In genomic region chr12:110533607-110534006, GRCh38 we compare ENCODE assay signal across 17 cellular contexts. TPM values are rescaled to one million over a fixed set of nuclear protein-coding genes. Genes with fewer than 3 reads are reported as not detected.
DNase-seq lines count a peak whose midpoint lies in the region; ATAC-seq and TF ChIP-seq lines count a peak whose summit lies in the region.
"Had no signal": no experiment of that assay in that cellular context is flagged by ENCODE, and none has a peak within 500 bp of the region (broad histone marks: within the 10 kb centered on the region; RNA-seq: fewer than 3 reads in every experiment).

No MANE protein-coding gene starts in this region.

- H3K27me3 Mint-ChIP-seq in HFFc6 (ENCODE audit: insufficient read depth): no peaks in the 10 kb centered on the region
- H3K27me3 Mint-ChIP-seq in naive B cell: no peaks in the 10 kb centered on the region
- H3K27me3 Mint-ChIP-seq: activated CD4-positive, alpha-beta T cell treated with anti-CD3 and anti-CD28 coated beads, Interleukin-2, amount 10 ng/mL, durations not matched to agents 24 days and 14 days had no signal

- H3K9me3 ChIP-seq in body of pancreas (no peaks in the 10 kb centered on the region), WERI-Rb-1 (ENCODE audit: severe bottlenecking) (no peaks in the 10 kb centered on the region)

- no peak for ATAC-seq in naive B cell (ENCODE audit: low read depth in 2 of 2)
- ATAC-seq in body of pancreas: no peak
- ATAC-seq: activated naive CD4-positive, alpha-beta T cell treated with anti-CD3 and anti-CD28 coated beads, Interleukin-2, amount 50 U/mL, for 72 hours had no signal

- H3K27ac ChIP-seq in body of pancreas: no peak overlapping the region
- H3K27ac ChIP-seq in WERI-Rb-1: no peak overlapping the region

- H3K27me3 ChIP-seq in body of pancreas (no peaks in the 10 kb centered on the region), WERI-Rb-1 (ENCODE audit: insufficient read depth, low read depth, severe bottlenecking) (no peaks in the 10 kb centered on the region)
- H3K27me3 ChIP-seq: cardiac muscle cell had no signal

- TF ChIP-seq POLR2A in body of pancreas (IDR thresholded peaks at IDR 0.05): no peak

- TF ChIP-seq CTCF in HFFc6 (IDR thresholded peaks at IDR 0.05) (no peak), choroid plexus epithelial cell (conservative IDR thresholded peaks at IDR 0.05; ENCODE audit: low read depth, low read length) (no peak), body of pancreas (IDR thresholded peaks at IDR 0.05) (no peak), WERI-Rb-1 (IDR thresholded peaks at IDR 0.05; ENCODE audit: low read depth, low read length) (no peak)

- H3K27ac Mint-ChIP-seq in HFFc6 (no peak overlapping the region), naive B cell (peak overlapping the region in 4 of 6 donors; percentile 54 to 90 (median 60))
- H3K27ac Mint-ChIP-seq: activated CD4-positive, alpha-beta T cell treated with anti-CD3 and anti-CD28 coated beads, Interleukin-2, amount 10 ng/mL, durations not matched to agents 24 days and 14 days; activated naive CD4-positive, alpha-beta T cell treated with anti-CD3 and anti-CD28 coated beads, Interleukin-2, amount 50 U/mL, for 72 hours had no signal

- H3K36me3 Mint-ChIP-seq in HFFc6 (ENCODE audit: low read depth): peaks cover 43% of the 10 kb centered on the region
- H3K36me3 Mint-ChIP-seq in naive B cell: peaks cover 10 to 23% of the 10 kb centered on the region in 2 donors

- H3K4me3 Mint-ChIP-seq in HFFc6: no peak overlapping the region
- no peak overlapping the region for H3K4me3 Mint-ChIP-seq in naive B cell
- H3K4me3 Mint-ChIP-seq: activated CD4-positive, alpha-beta T cell treated with anti-CD3 and anti-CD28 coated beads, Interleukin-2, amount 10 ng/mL, durations not matched to agents 24 days and 14 days had no signal

- H3K4me3 ChIP-seq in choroid plexus epithelial cell (ENCODE audit: low read depth, low read length) (no peak overlapping the region), body of pancreas (no peak overlapping the region), WERI-Rb-1 (ENCODE audit: low read depth, low read length) (no peak overlapping the region)
- H3K4me3 ChIP-seq: cardiac muscle cell, lung had no signal

- DNase-seq in DMS53 (lab: John Stamatoyannopoulos, UW) (peak; percentile 37), HFFc6 (peak; percentile 5), choroid plexus epithelial cell (ENCODE audit: low read depth) (peak; percentile 71), naive B cell (no peak), NCI-H524 (lab: John Stamatoyannopoulos, UW) (no peak), body of pancreas (no peak), WERI-Rb-1 (no peak), T-helper 2 cell (no peak)
- DNase-seq: activated CD4-positive, alpha-beta T cell treated with anti-CD3 and anti-CD28 coated beads, Interleukin-2, amount 10 ng/mL, durations not matched to agents 24 days and 14 days; activated T-cell treated with anti-CD3 and anti-CD28 coated beads for 4 hours; COR-L47; effector memory CD4-positive, alpha-beta T cell; NCI-H2029 treated with DMSO at 0.1 percent for 48 hours; NCI-H524 treated with DMSO at 0.1 percent for 48 hours had no signal

- no peaks in the 10 kb centered on the region for H3K9me3 Mint-ChIP-seq in HFFc6
- H3K9me3 Mint-ChIP-seq in naive B cell: peaks cover 0 to 2% (median 0%) of the 10 kb centered on the region in 7 donors
- H3K9me3 Mint-ChIP-seq: activated CD4-positive, alpha-beta T cell treated with anti-CD3 and anti-CD28 coated beads, Interleukin-2, amount 10 ng/mL, durations not matched to agents 24 days and 14 days; activated naive CD4-positive, alpha-beta T cell treated with anti-CD3 and anti-CD28 coated beads, Interleukin-2, amount 50 U/mL, for 72 hours had no signal

- H3K4me1 Mint-ChIP-seq in HFFc6 (ENCODE audit: low read depth): peaks cover 56% of the 10 kb centered on the region
- peaks cover 0 to 5% (median 0%) of the 10 kb centered on the region in 3 donors for H3K4me1 Mint-ChIP-seq in naive B cell

- H3K36me3 ChIP-seq in body of pancreas (replicated peaks in 1 of 2; ENCODE audit: insufficient read depth in 1 of 2, low read depth in 2 of 2) (peaks cover 0 to 2% of the 10 kb centered on the region in 2 donors), WERI-Rb-1 (peaks cover 29% of the 10 kb centered on the region)

- intact Hi-C loops in body of pancreas (cut with DNase I): no loop called here

- H3K4me1 ChIP-seq in body of pancreas: peaks cover 28% of the 10 kb centered on the region

- 29 to 30% methylated on average over 6 of the region's 6 CpGs for WGBS in body of pancreas, 2 donors

RNA-seq across cellular contexts. Expression of gene RAD9B, which starts 31.5 kb away (rescaled TPM):
- 1 to 10 TPM in 1 of 6 experiments, under 1 TPM in 5; 0.55 to 1.1 (median 0.77) TPM for total RNA-seq in HFFc6 (2021; fragmentation: NEBNext Ultra II Directional; extraction: Animal tissue kit (Norgen Biotek cat#: 25700))
- 1 to 10 TPM; 1.2 to 4.7 (median 1.6) TPM for polyA plus RNA-seq in naive B cell (ENCODE audit: low read depth in 6 of 6)
- 1 to 10 TPM in 1 of 2 donors, not detected in 1; 2.3 TPM for total RNA-seq in body of pancreas

RNA-seq across cellular contexts. Expression of gene VPS29, which starts 31.7 kb away (rescaled TPM):
- total RNA-seq in HFFc6 (2021; fragmentation: NEBNext Ultra II Directional; extraction: Animal tissue kit (Norgen Biotek cat#: 25700)): 100 to 1,000 TPM in 5 of 6 experiments, 10 to 100 TPM in 1; 98.0 to 116 (median 110) TPM
- 100 to 1,000 TPM; 120 to 151 (median 143) TPM for polyA plus RNA-seq in naive B cell (ENCODE audit: low read depth in 6 of 6)
- 10 to 100 TPM; 39.2 to 62.0 TPM for total RNA-seq in body of pancreas

RNA-seq across cellular contexts. Expression of gene PPTC7, which starts 49.5 kb away (rescaled TPM):
- 10 to 100 TPM in 5 of 6 experiments, 1 to 10 TPM in 1; 8.9 to 13.6 (median 12.0) TPM for total RNA-seq in HFFc6 (2021; fragmentation: NEBNext Ultra II Directional; extraction: Animal tissue kit (Norgen Biotek cat#: 25700))
- 10 to 100 TPM in 5 of 6 donors, 1 to 10 TPM in 1; 7.1 to 21.3 (median 15.9) TPM for polyA plus RNA-seq in naive B cell (ENCODE audit: low read depth in 6 of 6)
- total RNA-seq in body of pancreas: 10 to 100 TPM; 10.1 to 10.5 TPM

Comparison
In these comparisons a context has a peak if more than half of its experiments do, and no peak if none do; other contexts are left out.
1. DNase-seq: peak in DMS53 (single experiment), HFFc6 (single experiment) and choroid plexus epithelial cell (single experiment); none in naive B cell (single experiment), NCI-H524 (0 of 2), body of pancreas (0 of 4), WERI-Rb-1 (single experiment) and T-helper 2 cell (0 of 5).